ENCODE assay signal across 22 cellular contexts in the genomic region with DNA sequence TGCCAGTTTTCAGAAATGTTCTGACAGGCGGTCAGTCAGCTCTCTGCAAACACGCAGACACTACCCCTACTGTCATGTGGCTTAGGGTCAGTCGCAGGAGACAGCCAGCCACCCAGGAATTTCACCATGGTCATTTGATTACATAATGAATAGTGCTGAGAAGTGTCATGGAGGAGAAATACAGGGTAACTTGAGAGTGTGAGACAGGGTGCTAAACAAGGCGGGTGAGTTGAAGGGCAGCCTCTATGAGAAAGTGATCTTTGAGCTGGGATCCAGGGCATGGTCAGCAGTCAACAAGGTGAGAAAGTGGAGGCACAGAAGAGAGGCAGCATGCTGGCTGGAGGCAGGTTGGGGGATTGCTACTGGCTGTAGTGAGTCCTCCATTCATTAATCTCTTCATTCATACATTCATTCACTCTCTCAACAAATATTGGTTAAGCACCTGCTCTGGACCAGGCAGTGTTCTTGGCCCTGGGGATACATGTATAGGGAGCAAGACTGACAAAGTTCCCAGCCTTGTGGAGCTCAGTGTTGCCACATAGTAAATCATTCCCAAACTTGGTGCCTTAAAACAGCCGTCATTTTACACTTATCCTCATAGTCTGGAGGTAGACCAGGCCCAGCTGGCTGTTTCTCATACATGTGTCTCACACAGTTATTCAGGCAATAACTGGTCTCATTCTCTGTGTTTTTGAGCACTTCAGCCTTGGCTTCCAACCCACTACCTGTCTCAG. TPM values are rescaled to one million over a fixed set of nuclear protein-coding genes. Genes with fewer than 3 reads are reported as not detected.
DNase-seq lines count a peak whose midpoint lies in the region; ATAC-seq and TF ChIP-seq lines count a peak whose summit lies in the region.
"Had no signal": no experiment of that assay in that cellular context is flagged by ENCODE, and none has a peak within 500 bp of the region (broad histone marks: within the 10 kb centered on the region; RNA-seq: fewer than 3 reads in every experiment).

No MANE protein-coding gene starts in this region.

- no peak overlapping the region for H3K27ac Mint-ChIP-seq in activated CD8-positive, alpha-beta memory T cell treated with anti-CD3 and anti-CD28 coated beads, Interleukin-2, amount 10 ng/mL, durations not matched to agents 7 days and 5 days

- intact Hi-C loops in esophagus muscularis mucosa (cut with DNase I) (no loop called here), psoas muscle (cut with DNase I) (no loop called here)

- DNase-seq in activated CD8-positive, alpha-beta memory T cell treated with anti-CD3 and anti-CD28 coated beads, Interleukin-2, amount 10 ng/mL, durations not matched to agents 7 days and 5 days = peak; percentile 31
- DNase-seq in activated CD8-positive, alpha-beta memory T cell treated with anti-CD3 and anti-CD28 coated beads, Interleukin-2, amount 50 U/mL, for 4 hours = no peak
- DNase-seq in esophagus muscularis mucosa (ENCODE audit: extremely low spot score) (peak; percentile 89), psoas muscle (no peak), BE2C (no peak)
- DNase-seq in stimulated activated CD4-positive, alpha-beta T cell treated with anti-CD3 and anti-CD28 coated beads, Interleukin-4, amount 100 ng/mL, for 4 hours = no peak
- DNase-seq: 8988T; C1 segment of cervical spinal cord; Calu3; CD8-positive, alpha-beta memory T cell; GDM1; Kasumi-1; NCI-H1417; NCI-H1694 treated with DMSO at 0.1 percent for 48 hours; NCI-H2081 treated with DMSO at 0.1 percent for 48 hours; NCI-H2171 treated with DMSO at 0.1 percent for 48 hours; NCI-H446; NCI-H526; Peyer's patch had no signal

- ATAC-seq in activated CD8-positive, alpha-beta memory T cell treated with anti-CD3 and anti-CD28 coated beads, Interleukin-2, amount 10 ng/mL, durations not matched to agents 7 days and 5 days = no peak
- ATAC-seq in psoas muscle (peak; percentile 62 to 80 (median 72)), HG02852 (IDR thresholded peaks at IDR 0.05; ENCODE audit: unreplicated experiment) (no peak)
- ATAC-seq: HCT116 had no signal

- H3K27me3 ChIP-seq in esophagus muscularis mucosa = no peaks in the 10 kb centered on the region
- no peaks in the 10 kb centered on the region for H3K27me3 ChIP-seq in psoas muscle (ENCODE audit: insufficient read depth in 3 of 3, low read length in 2 of 3)
- no peaks in the 10 kb centered on the region for H3K27me3 ChIP-seq in BE2C
- H3K27me3 ChIP-seq: Peyer's patch, SJSA1 had no signal

- no peak for TF ChIP-seq EP300 in esophagus muscularis mucosa (IDR thresholded peaks at IDR 0.05)

- peaks cover 13% of the 10 kb centered on the region for H3K4me1 Mint-ChIP-seq in activated CD8-positive, alpha-beta memory T cell treated with anti-CD3 and anti-CD28 coated beads, Interleukin-2, amount 10 ng/mL, durations not matched to agents 7 days and 5 days

- peaks cover 13% of the 10 kb centered on the region for H3K36me3 Mint-ChIP-seq in activated CD8-positive, alpha-beta memory T cell treated with anti-CD3 and anti-CD28 coated beads, Interleukin-2, amount 10 ng/mL, durations not matched to agents 7 days and 5 days

- TF ChIP-seq CTCF in esophagus muscularis mucosa (IDR thresholded peaks at IDR 0.05) (no peak), psoas muscle (IDR thresholded peaks at IDR 0.05) (no peak), BE2C (IDR thresholded peaks at IDR 0.05; ENCODE audit: low read depth, low read length) (no peak)

- H3K9me3 Mint-ChIP-seq in activated CD8-positive, alpha-beta memory T cell treated with anti-CD3 and anti-CD28 coated beads, Interleukin-2, amount 10 ng/mL, durations not matched to agents 7 days and 5 days (ENCODE audit: low read depth) = no peaks in the 10 kb centered on the region
- H3K9me3 Mint-ChIP-seq: CD8-positive, alpha-beta memory T cell had no signal

- CTCF ChIA-PET in activated CD8-positive, alpha-beta memory T cell treated with anti-CD3 and anti-CD28 coated beads, Interleukin-2, amount 10 ng/mL, durations not matched to agents 7 days and 5 days (lab: Charles Lee) = interaction anchor here (1.4 to 4.6 kb wide), 4 partner anchors 8 to 246 kb away, joined by 3 to 64 read pairs (median 6); a partner anchor contains a TSS

- H3K27me3 Mint-ChIP-seq in activated CD8-positive, alpha-beta memory T cell treated with anti-CD3 and anti-CD28 coated beads, Interleukin-2, amount 10 ng/mL, durations not matched to agents 7 days and 5 days = no peaks in the 10 kb centered on the region
- H3K27me3 Mint-ChIP-seq: CD8-positive, alpha-beta memory T cell had no signal

- H3K4me3 ChIP-seq in esophagus muscularis mucosa (no peak overlapping the region), psoas muscle (no peak overlapping the region), BE2C (ENCODE audit: low read depth, low read length) (no peak overlapping the region)
- H3K4me3 ChIP-seq: Peyer's patch, SJSA1 had no signal

- H3K9me3 ChIP-seq in esophagus muscularis mucosa = no peaks in the 10 kb centered on the region
- no peaks in the 10 kb centered on the region for H3K9me3 ChIP-seq in psoas muscle
- H3K9me3 ChIP-seq in BE2C = peaks cover 3% of the 10 kb centered on the region; the same call in 1 of the 2 replicates
- H3K9me3 ChIP-seq: Peyer's patch, SJSA1 had no signal

- no peak overlapping the region for H3K27ac ChIP-seq in esophagus muscularis mucosa (replicated peaks in 1 of 4)
- peak overlapping the region; percentile 64 for H3K27ac ChIP-seq in psoas muscle
- H3K27ac ChIP-seq: Peyer's patch, SJSA1 had no signal

- peaks cover 11 to 35% (median 28%) of the 10 kb centered on the region in 4 donors for H3K4me1 ChIP-seq in esophagus muscularis mucosa
- H3K4me1 ChIP-seq in psoas muscle = peaks cover 30% of the 10 kb centered on the region
- peaks cover 13% of the 10 kb centered on the region for H3K4me1 ChIP-seq in BE2C
- H3K4me1 ChIP-seq: SJSA1 had no signal

- TF ChIP-seq POLR2A in esophagus muscularis mucosa (IDR thresholded peaks at IDR 0.05; ENCODE audit: low read depth) = no peak

- H3K4me3 Mint-ChIP-seq in activated CD8-positive, alpha-beta memory T cell treated with anti-CD3 and anti-CD28 coated beads, Interleukin-2, amount 10 ng/mL, durations not matched to agents 7 days and 5 days = no peak overlapping the region
- H3K4me3 Mint-ChIP-seq: CD8-positive, alpha-beta memory T cell had no signal

- H3K36me3 ChIP-seq in esophagus muscularis mucosa = no peaks in the 10 kb centered on the region
- no peaks in the 10 kb centered on the region for H3K36me3 ChIP-seq in psoas muscle (ENCODE audit: insufficient read depth in 1 of 2, low read depth in 1 of 2)
- H3K36me3 ChIP-seq in BE2C = peaks cover 11% of the 10 kb centered on the region
- H3K36me3 ChIP-seq: Peyer's patch, SJSA1 had no signal

- 85% methylated on average over 5 of the region's 5 CpGs for WGBS in esophagus muscularis mucosa
- 22 to 35% (median 34%) methylated on average over 5 of the region's 5 CpGs for WGBS in psoas muscle, 3 donors

RNA-seq across cellular contexts. Expression of a gene that starts 14.8 kb away (rescaled TPM):
- total RNA-seq in activated CD8-positive, alpha-beta memory T cell treated with anti-CD3 and anti-CD28 coated beads, Interleukin-2, amount 10 ng/mL, durations not matched to agents 7 days and 5 days = 10 to 100 TPM; 10.3 to 18.4 TPM
- total RNA-seq in esophagus muscularis mucosa (10 to 100 TPM in 1 of 4 donors, 1 to 10 TPM in 3; 4.5 to 12.5 (median 9.4) TPM), psoas muscle (1 to 10 TPM; 1.8 to 6.8 (median 4.0) TPM)
- 1 to 10 TPM in 2 of 3 donors, under 1 TPM in 1; 0.83 to 1.1 (median 1.1) TPM for polyA plus RNA-seq in psoas muscle
- polyA plus RNA-seq in BE2C (2012; ENCODE audit: insufficient read depth, insufficient read length, low read depth) = 32.3 TPM

Comparison
In these comparisons a context has a peak if more than half of its experiments do, and no peak if none do; other contexts are left out.
1. DNase-seq: peak in activated CD8-positive, alpha-beta memory T cell treated with anti-CD3 and anti-CD28 coated beads, Interleukin-2, amount 10 ng/mL, durations not matched to agents 7 days and 5 days (single experiment) and esophagus muscularis mucosa (single experiment); none in activated CD8-positive, alpha-beta memory T cell treated with anti-CD3 and anti-CD28 coated beads, Interleukin-2, amount 50 U/mL, for 4 hours (single experiment), psoas muscle (0 of 2), stimulated activated CD4-positive, alpha-beta T cell treated with anti-CD3 and anti-CD28 coated beads, Interleukin-4, amount 100 ng/mL, for 4 hours (0 of 2) and BE2C (single experiment).
2. ATAC-seq: peak in psoas muscle (4 of 4); none in activated CD8-positive, alpha-beta memory T cell treated with anti-CD3 and anti-CD28 coated beads, Interleukin-2, amount 10 ng/mL, durations not matched to agents 7 days and 5 days (single experiment) and HG02852 (single experiment).